Comparison of ENCODE assay signal across 10 cellular contexts in genomic region chr11:31826530-31827438, GRCh38. TPM values are rescaled to one million over a fixed set of nuclear protein-coding genes. Genes with fewer than 3 reads are reported as not detected.
DNase-seq lines count a peak whose midpoint lies in the region; ATAC-seq and TF ChIP-seq lines count a peak whose summit lies in the region.
"Had no signal": no experiment of that assay in that cellular context is flagged by ENCODE, and none has a peak within 500 bp of the region (broad histone marks: within the 10 kb centered on the region; RNA-seq: fewer than 3 reads in every experiment).

No MANE protein-coding gene starts in this region.

- no peak overlapping the region for H3K27ac ChIP-seq in SJSA1
- H3K27ac ChIP-seq in esophagus muscularis mucosa (replicated peaks in 1 of 4) = no peak overlapping the region

- H3K9me3 Mint-ChIP-seq in activated CD4-positive, alpha-beta T cell treated with anti-CD3 and anti-CD28 coated beads, Interleukin-2, amount 10 ng/mL, durations not matched to agents 24 days and 14 days = peaks cover 12% of the 10 kb centered on the region
- H3K9me3 Mint-ChIP-seq in progenitor cell of endocrine pancreas (ENCODE audit: low read depth) = no peaks in the 10 kb centered on the region

- WGBS in esophagus muscularis mucosa = 6% methylated on average over 36 of the region's 55 CpGs

- no peak for ATAC-seq in HG03045 (IDR thresholded peaks at IDR 0.05; ENCODE audit: unreplicated experiment)
- ATAC-seq: activated CD4-positive, CD25-positive, alpha-beta regulatory T cell treated with anti-CD3 and anti-CD28 coated beads, Interleukin-2, amount 50 U/mL, for 24 hours; Panc1 had no signal

- peaks cover 1% of the 10 kb centered on the region for H3K36me3 Mint-ChIP-seq in activated CD4-positive, alpha-beta T cell treated with anti-CD3 and anti-CD28 coated beads, Interleukin-2, amount 10 ng/mL, durations not matched to agents 24 days and 14 days (ENCODE audit: low read depth)
- no peaks in the 10 kb centered on the region for H3K36me3 Mint-ChIP-seq in progenitor cell of endocrine pancreas (ENCODE audit: insufficient read depth)

- no peak for TF ChIP-seq EP300 in esophagus muscularis mucosa (IDR thresholded peaks at IDR 0.05)

- peak overlapping the region; percentile 33 for H3K4me3 ChIP-seq in SJSA1
- peak overlapping the region in 2 of 4 donors; percentile 8 to 26 for H3K4me3 ChIP-seq in esophagus muscularis mucosa

- intact Hi-C loops in activated CD4-positive, alpha-beta T cell treated with anti-CD3 and anti-CD28 coated beads, Interleukin-2, amount 10 ng/mL, durations not matched to agents 24 days and 14 days (cut with micrococcal nuclease) = loop anchor here (2.0 to 10.0 kb wide), 2 partner anchors 18 to 128 kb away; no protein-coding TSS in a partner anchor
- intact Hi-C loops in esophagus muscularis mucosa (cut with DNase I) = no loop called here

- H3K27ac Mint-ChIP-seq in activated CD4-positive, alpha-beta T cell treated with anti-CD3 and anti-CD28 coated beads, Interleukin-2, amount 10 ng/mL, durations not matched to agents 24 days and 14 days = peak overlapping the region; percentile 62
- H3K27ac Mint-ChIP-seq in progenitor cell of endocrine pancreas = peak overlapping the region; percentile 56

- TF ChIP-seq POLR2A in esophagus muscularis mucosa (IDR thresholded peaks at IDR 0.05; ENCODE audit: low read depth) = no peak

- DNase-seq in activated CD4-positive, alpha-beta T cell treated with anti-CD3 and anti-CD28 coated beads, Interleukin-2, amount 10 ng/mL, durations not matched to agents 24 days and 14 days = peak; percentile 54
- DNase-seq in activated CD4-positive, alpha-beta T cell treated with anti-CD3 and anti-CD28 coated beads for 1 hour = no peak
- DNase-seq in SJSA1 (ENCODE audit: low read depth in 1 of 2, low spot score in 2 of 2) (peak in 1 of 2 experiments; percentile 23), esophagus muscularis mucosa (ENCODE audit: extremely low spot score) (peak; percentile 85), progenitor cell of endocrine pancreas (ENCODE audit: low spot score, unreplicated experiment) (peak; percentile 12), NCI-H2029 (lab: John Stamatoyannopoulos, UW) (no peak), NCI-H1694 treated with DMSO at 0.1 percent for 48 hours (lab: John Stamatoyannopoulos, UW) (no peak)

- H3K4me3 Mint-ChIP-seq in activated CD4-positive, alpha-beta T cell treated with anti-CD3 and anti-CD28 coated beads, Interleukin-2, amount 10 ng/mL, durations not matched to agents 24 days and 14 days = no peak overlapping the region
- no peak overlapping the region for H3K4me3 Mint-ChIP-seq in progenitor cell of endocrine pancreas (ENCODE audit: low read depth)

- TF ChIP-seq CTCF in esophagus muscularis mucosa (IDR thresholded peaks at IDR 0.05) = no peak
- TF ChIP-seq CTCF in progenitor cell of endocrine pancreas (IDR thresholded peaks at IDR 0.05; ENCODE audit: unreplicated experiment) = no peak

- no peaks in the 10 kb centered on the region for H3K9me3 ChIP-seq in SJSA1 (replicated peaks)
- no peaks in the 10 kb centered on the region for H3K9me3 ChIP-seq in esophagus muscularis mucosa

- no peaks in the 10 kb centered on the region for H3K27me3 ChIP-seq in SJSA1 (replicated peaks)
- H3K27me3 ChIP-seq in esophagus muscularis mucosa = peaks cover 5 to 95% (median 82%) of the 10 kb centered on the region in 4 donors

- peaks cover 76% of the 10 kb centered on the region for H3K27me3 Mint-ChIP-seq in activated CD4-positive, alpha-beta T cell treated with anti-CD3 and anti-CD28 coated beads, Interleukin-2, amount 10 ng/mL, durations not matched to agents 24 days and 14 days
- H3K27me3 Mint-ChIP-seq in progenitor cell of endocrine pancreas = peaks cover 87% of the 10 kb centered on the region

- H3K36me3 ChIP-seq in SJSA1 (no peaks in the 10 kb centered on the region), esophagus muscularis mucosa (no peaks in the 10 kb centered on the region)

- peaks cover 5% of the 10 kb centered on the region; the same call in 1 of the 2 replicates for H3K4me1 ChIP-seq in SJSA1 (replicated peaks)
- peaks cover 6 to 36% (median 30%) of the 10 kb centered on the region in 4 donors for H3K4me1 ChIP-seq in esophagus muscularis mucosa

- H3K4me1 Mint-ChIP-seq in activated CD4-positive, alpha-beta T cell treated with anti-CD3 and anti-CD28 coated beads, Interleukin-2, amount 10 ng/mL, durations not matched to agents 24 days and 14 days = peaks cover 6% of the 10 kb centered on the region
- H3K4me1 Mint-ChIP-seq in progenitor cell of endocrine pancreas (ENCODE audit: low read depth) = peaks cover 13% of the 10 kb centered on the region

RNA-seq across cellular contexts. Expression of gene PAX6, which starts 15.7 kb away (rescaled TPM):
- total RNA-seq in activated CD4-positive, alpha-beta T cell treated with anti-CD3 and anti-CD28 coated beads, Interleukin-2, amount 10 ng/mL, durations not matched to agents 24 days and 14 days = not detected in 2 replicates
- total RNA-seq in SJSA1 (2014; rRNA removed; shearing (Covaris generic)) = 1.7 and 2.9 TPM in 2 replicates
- total RNA-seq in esophagus muscularis mucosa (under 1 TPM in 1 of 4 donors, not detected in 3; 0.06 TPM), progenitor cell of endocrine pancreas (7.5 and 7.6 TPM in 2 replicates)

Comparison
In these comparisons a context has a peak if more than half of its experiments do, and no peak if none do; other contexts are left out.
1. DNase-seq: peak in activated CD4-positive, alpha-beta T cell treated with anti-CD3 and anti-CD28 coated beads, Interleukin-2, amount 10 ng/mL, durations not matched to agents 24 days and 14 days (single experiment), esophagus muscularis mucosa (single experiment) and progenitor cell of endocrine pancreas (single experiment); none in activated CD4-positive, alpha-beta T cell treated with anti-CD3 and anti-CD28 coated beads for 1 hour (single experiment), NCI-H2029 (single experiment) and NCI-H1694 treated with DMSO at 0.1 percent for 48 hours (single experiment).